Comparison of ENCODE assay signal across 13 cellular contexts in the genomic region with DNA sequence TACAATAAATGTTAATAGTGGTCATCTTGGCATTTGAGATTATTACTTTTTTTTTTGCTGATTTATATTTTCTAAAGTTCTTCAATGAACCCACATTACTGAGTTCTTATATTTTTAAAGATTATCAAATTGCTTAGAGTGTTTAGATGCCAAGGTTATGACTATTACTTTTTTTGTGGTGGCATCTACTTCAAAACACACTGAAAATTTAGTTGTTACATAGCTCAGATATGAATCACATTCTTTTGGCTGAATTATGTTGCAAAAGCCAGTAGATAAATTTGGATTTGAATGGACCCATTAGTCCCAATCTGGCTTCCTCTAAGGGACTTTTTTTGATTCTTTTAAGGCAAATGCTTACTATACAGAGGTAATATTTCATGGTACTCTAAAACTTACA. TPM values are rescaled to one million over a fixed set of nuclear protein-coding genes. Genes with fewer than 3 reads are reported as not detected.
DNase-seq lines count a peak whose midpoint lies in the region; ATAC-seq and TF ChIP-seq lines count a peak whose summit lies in the region.
"Had no signal": no experiment of that assay in that cellular context is flagged by ENCODE, and none has a peak within 500 bp of the region (broad histone marks: within the 10 kb centered on the region; RNA-seq: fewer than 3 reads in every experiment).

No MANE protein-coding gene starts in this region.

- no peak for ATAC-seq in body of pancreas
- ATAC-seq in sciatic nerve = no peak
- ATAC-seq in HG02571 (IDR thresholded peaks at IDR 0.05; ENCODE audit: unreplicated experiment) = no peak

- TF ChIP-seq CTCF in fibroblast of lung (conservative IDR thresholded peaks at IDR 0.05 in 1 of 2, IDR thresholded peaks at IDR 0.05 in 1 of 2; ENCODE audit: low read depth in 1 of 2, low read length in 2 of 2) = no peak
- no peak for TF ChIP-seq CTCF in body of pancreas (IDR thresholded peaks at IDR 0.05)

- no peaks in the 10 kb centered on the region for H4K20me1 ChIP-seq in fibroblast of lung (ENCODE audit: control insufficient read depth, extremely low read depth, insufficient read depth, low read length)

- intact Hi-C loops in body of pancreas (cut with DNase I) = no loop called here
- intact Hi-C loops in sciatic nerve (cut with DNase I) = no loop called here

- H3K36me3 ChIP-seq in SJSA1 (peaks cover 57% of the 10 kb centered on the region), fibroblast of lung (ENCODE audit: control insufficient read depth, insufficient read depth, low read length) (peaks cover 4% of the 10 kb centered on the region), body of pancreas (replicated peaks in 1 of 2; ENCODE audit: insufficient read depth in 1 of 2, low read depth in 2 of 2) (peaks cover 0 to 2% of the 10 kb centered on the region in 2 donors)
- H3K36me3 ChIP-seq: colonic mucosa had no signal

- DNase-seq in GM04503 (ENCODE audit: low read depth) = peak; percentile 80
- DNase-seq in SJSA1 (ENCODE audit: low read depth in 1 of 2, low spot score in 2 of 2) = peak in 1 of 2 experiments; percentile 61
- peak; percentile 91 to 94 for DNase-seq in fibroblast of lung (ENCODE audit: low read depth in 2 of 2)
- DNase-seq in renal cortical epithelial cell (ENCODE audit: low read depth) = peak; percentile 68
- no peak for DNase-seq in body of pancreas
- DNase-seq in sciatic nerve (ENCODE audit: low spot score) = no peak
- no peak for DNase-seq in NCI-H146 (lab: John Stamatoyannopoulos, UW)
- DNase-seq: activated CD4-positive, alpha-beta T cell treated with anti-CD3 and anti-CD28 coated beads, Interleukin-2, amount 50 U/mL, for 48 hours; Caco-2; colonic mucosa; NCI-H187 treated with DMSO at 0.1 percent for 48 hours; stimulated activated CD4-positive, alpha-beta T cell treated with anti-CD3 and anti-CD28 coated beads, Interleukin-4, amount 100 ng/mL, for 24 hours had no signal

- no peak overlapping the region for H3K4me3 ChIP-seq in SJSA1
- no peak overlapping the region for H3K4me3 ChIP-seq in fibroblast of lung (replicated peaks in 1 of 4; ENCODE audit: control extremely low read depth in 1 of 4, insufficient read depth in 1 of 4, low read depth in 3 of 4, low read length in 4 of 4)
- H3K4me3 ChIP-seq in body of pancreas = no peak overlapping the region
- H3K4me3 ChIP-seq: colonic mucosa had no signal

- H3K4me1 ChIP-seq in SJSA1 (replicated peaks) (peaks cover 36% of the 10 kb centered on the region), fibroblast of lung (ENCODE audit: control insufficient read depth, extremely low read depth, insufficient read depth, low read length) (peaks cover 5% of the 10 kb centered on the region), body of pancreas (peaks cover 46% of the 10 kb centered on the region)
- H3K4me1 ChIP-seq: colonic mucosa had no signal

- H3K27ac ChIP-seq in SJSA1 = peak overlapping the region; percentile 82
- H3K27ac ChIP-seq in fibroblast of lung (ENCODE audit: insufficient read depth, low read length) = peak overlapping the region; percentile 46
- peak overlapping the region in 1 of 4 donors; percentile 36 for H3K27ac ChIP-seq in body of pancreas
- H3K27ac ChIP-seq: colonic mucosa had no signal

- H3K27me3 ChIP-seq in SJSA1 (replicated peaks) = no peaks in the 10 kb centered on the region
- no peaks in the 10 kb centered on the region for H3K27me3 ChIP-seq in fibroblast of lung (ENCODE audit: control insufficient read depth, insufficient read depth, low read length)
- H3K27me3 ChIP-seq in body of pancreas = no peaks in the 10 kb centered on the region
- H3K27me3 ChIP-seq: colonic mucosa had no signal

- no peak for TF ChIP-seq POLR2A in body of pancreas (IDR thresholded peaks at IDR 0.05)

- no peak overlapping the region for H3K9ac ChIP-seq in fibroblast of lung (ENCODE audit: insufficient read depth, low read length)

- peaks cover 37% of the 10 kb centered on the region for H3K79me2 ChIP-seq in fibroblast of lung (ENCODE audit: control insufficient read depth, insufficient read depth, low read length)

- H3K4me2 ChIP-seq in fibroblast of lung (ENCODE audit: extremely low read depth, insufficient read depth, low read length) = no peak overlapping the region

- no peak overlapping the region for H2AFZ ChIP-seq in fibroblast of lung (ENCODE audit: low read length)

- H3K9me3 ChIP-seq in SJSA1 (replicated peaks) (no peaks in the 10 kb centered on the region), fibroblast of lung (ENCODE audit: control insufficient read depth, insufficient read depth, low read depth, low read length) (no peaks in the 10 kb centered on the region), body of pancreas (no peaks in the 10 kb centered on the region)
- H3K9me3 ChIP-seq: Caco-2, colonic mucosa had no signal

RNA-seq across cellular contexts. Expression of gene UTRN, which starts 8.9 kb away (rescaled TPM):
- total RNA-seq in SJSA1 (2014; rRNA removed; shearing (Covaris generic)) = 113 and 143 TPM in 2 replicates
- 93.2 and 130 TPM in 2 replicates for total RNA-seq in fibroblast of lung
- polyA plus RNA-seq in fibroblast of lung = 37.8 and 43.9 TPM in 2 replicates
- polyA plus RNA-seq in fibroblast of lung (2012) = 25.5 and 37.2 TPM in 2 replicates
- polyA minus RNA-seq in fibroblast of lung (ENCODE audit: low replicate concordance) = 72.9 and 86.0 TPM in 2 replicates
- total RNA-seq in renal cortical epithelial cell = 70.5 and 155 TPM in 2 replicates
- total RNA-seq in body of pancreas = 100 to 1,000 TPM; 112 to 133 TPM
- total RNA-seq in sciatic nerve = 594 TPM

Comparison
In these comparisons a context has a peak if more than half of its experiments do, and no peak if none do; other contexts are left out.
1. DNase-seq: peak in GM04503 (single experiment), fibroblast of lung (2 of 2) and renal cortical epithelial cell (single experiment); none in body of pancreas (0 of 4), sciatic nerve (single experiment) and NCI-H146 (single experiment).